In genomic region chr7:127585044-127585953, GRCh38 we compare ENCODE assay signal across 8 cellular contexts. TPM values are rescaled to one million over a fixed set of nuclear protein-coding genes. Genes with fewer than 3 reads are reported as not detected.
DNase-seq lines count a peak whose midpoint lies in the region; ATAC-seq, FAIRE-seq and TF ChIP-seq lines count a peak whose summit lies in the region.

Gene GCC1 (minus strand): TSS chr7:127585596. CDS start chr7:127585182, 414 bp downstream.

- no peak for FAIRE-seq in urothelium cell line (lab: Jason Lieb, UNC)

- DNase-seq in NCI-H146 (lab: John Stamatoyannopoulos, UW), result peak; percentile 75
- DNase-seq in T-helper 17 cell, result peak; percentile 90 to 96 (median 91)
- peak; percentile 51 to 94 (median 84) for DNase-seq in amygdala (lab: John Stamatoyannopoulos, UW)
- peak; percentile 93 for DNase-seq in left ventricle myocardium inferior
- DNase-seq in pulmonary artery endothelial cell (ENCODE audit: low read depth, low spot score), result peak; percentile 64
- DNase-seq in urothelium cell line (ENCODE audit: low spot score), result peak; percentile 85

- peak within 1 kb of the TSS; percentile 91 for H3K4me3 Mint-ChIP-seq in T-helper 17 cell

- TF ChIP-seq CTCF in left ventricle myocardium inferior (IDR thresholded peaks at IDR 0.05; ENCODE audit: borderline replicate concordance), result no peak

- H3K9me3 ChIP-seq in T-helper 17 cell (ENCODE audit: control insufficient read depth, low read length, poor library complexity, severe bottlenecking) (no peaks in the 10 kb centered on the region), left ventricle myocardium inferior (replicated peaks) (no peaks in the 10 kb centered on the region)

- H3K27me3 ChIP-seq in left ventricle myocardium inferior (ENCODE audit: low read depth), result no peaks in the 10 kb centered on the region

- H3K27ac Mint-ChIP-seq in T-helper 17 cell, result peak within 1 kb of the TSS; percentile 94

- H3K4me1 Mint-ChIP-seq in T-helper 17 cell, result peaks cover 50% of the 10 kb centered on the region

- ATAC-seq in HG02840 (IDR thresholded peaks at IDR 0.05; ENCODE audit: low FRiP score, unreplicated experiment) (peak; percentile 79), T-helper 17 cell (peak; percentile 82)

- intact Hi-C loops in left ventricle myocardium inferior (cut with micrococcal nuclease), result no loop called here

- H3K4me3 ChIP-seq in left ventricle myocardium inferior, result peak within 1 kb of the TSS; percentile 79

- H3K36me3 Mint-ChIP-seq in T-helper 17 cell (ENCODE audit: low read depth), result peaks cover 7% of the 10 kb centered on the region

- H3K27me3 Mint-ChIP-seq in T-helper 17 cell, result no peaks in the 10 kb centered on the region

- peak; percentile 93 for TF ChIP-seq POLR2A in GM15510 (IDR thresholded peaks at IDR 0.05; ENCODE audit: borderline replicate concordance, extremely low read depth, insufficient read length)

- H3K4me1 ChIP-seq in left ventricle myocardium inferior, result peaks cover 84% of the 10 kb centered on the region

- H3K36me3 ChIP-seq in left ventricle myocardium inferior, result peaks cover 30% of the 10 kb centered on the region

- peak within 1 kb of the TSS; percentile 85 for H3K27ac ChIP-seq in left ventricle myocardium inferior (replicated peaks)

RNA-seq across cellular contexts. Expression of gene GCC1, which starts in this region (rescaled TPM):
- total RNA-seq in T-helper 17 cell, result 10 to 100 TPM; 27.4 to 33.6 TPM
- total RNA-seq in left ventricle myocardium inferior, result 6.8 TPM
- 22.0 and 26.7 TPM in 2 replicates for total RNA-seq in pulmonary artery endothelial cell

Comparison
In these comparisons a context has a peak if more than half of its experiments do, and no peak if none do; other contexts are left out.
1. Peak in every context shown above with its lines: DNase-seq, ATAC-seq, H3K4me3 ChIP-seq and H3K27ac ChIP-seq.